In the genomic region with DNA sequence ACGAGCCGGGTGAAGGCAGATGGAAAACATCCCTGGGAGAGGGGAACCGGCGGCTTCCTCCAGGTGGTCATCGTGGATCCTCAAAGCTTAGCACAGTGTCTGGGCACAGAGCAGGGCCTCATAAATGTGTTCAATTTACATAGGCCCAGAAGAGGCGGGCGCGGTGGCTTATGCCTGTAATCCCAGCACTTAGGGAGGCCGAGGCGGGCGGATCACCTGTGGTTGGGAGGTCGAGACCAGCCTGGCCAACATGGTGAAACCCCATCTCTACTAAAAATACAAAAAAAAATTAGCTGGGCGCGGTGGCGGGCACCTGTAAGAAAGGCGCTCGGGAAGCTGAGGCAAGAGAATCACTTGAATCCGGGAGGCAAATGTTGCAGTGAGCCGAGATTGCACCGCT, we compare ENCODE assay signal across 5 cellular contexts.
DNase-seq lines count a peak whose midpoint lies in the region; ATAC-seq, FAIRE-seq and TF ChIP-seq lines count a peak whose summit lies in the region.
"Not testable (repeated sequence)": the region's sequence is repeated elsewhere in the genome, so short reads cannot be mapped to it uniquely, and the experiment has no call there.

No MANE protein-coding gene starts in this region.

- not testable (repeated sequence) for H4K20me1 ChIP-seq in GM23338 (replicated peaks; ENCODE audit: insufficient read depth); neural progenitor cell (ENCODE audit: low read depth)

- H3K27ac ChIP-seq in GM23338 (ENCODE audit: low read depth); endodermal cell (ENCODE audit: low read depth, low read length); kidney (ENCODE audit: low read depth in 2 of 2, low read length in 2 of 2); neural progenitor cell: not testable (repeated sequence)

- TF ChIP-seq CTCF in GM23338 (conservative IDR thresholded peaks at IDR 0.05; ENCODE audit: low read depth in 2 of 2); WTC11 (IDR thresholded peaks at IDR 0.05); endodermal cell (conservative IDR thresholded peaks at IDR 0.05); kidney (IDR thresholded peaks at IDR 0.05; ENCODE audit: borderline replicate concordance, extremely low read depth, insufficient read depth); neural progenitor cell (IDR thresholded peaks at IDR 0.05): not testable (repeated sequence)

- H3K4me3 Mint-ChIP-seq in GM23338, WTC11, endodermal cell: not testable (repeated sequence)
- H3K4me3 Mint-ChIP-seq in neural progenitor cell = peak overlapping the region; percentile 64

- not testable (repeated sequence) for ATAC-seq in GM23338, WTC11

- POLR2A ChIA-PET in WTC11 (lab: Charles Lee) = interaction anchor here (0.5 kb wide), 1 partner anchor 100 kb away, joined by 4 read pairs; no protein-coding TSS in a partner anchor

- not testable (repeated sequence) for H3K36me3 Mint-ChIP-seq in GM23338 (ENCODE audit: low read depth); WTC11; endodermal cell (ENCODE audit: low read depth); neural progenitor cell

- peak overlapping the region; percentile 76 for H2AFZ ChIP-seq in GM23338
- not testable (repeated sequence) for H2AFZ ChIP-seq in neural progenitor cell (replicated peaks)

- WGBS in endodermal cell (ENCODE audit: insufficient coverage in 1 of 2, insufficient read length in 1 of 2), 2 experiments = 98% methylated on average over 5 to 20 of the region's 20 CpGs

- not testable (repeated sequence) for H3K9ac ChIP-seq in endodermal cell (ENCODE audit: extremely low read depth, low read length, poor library complexity, severe bottlenecking); kidney (ENCODE audit: low read length in 2 of 2); neural progenitor cell

- not testable (repeated sequence) for H3K9me3 Mint-ChIP-seq in GM23338, WTC11, endodermal cell, neural progenitor cell

- not testable (repeated sequence) for H3K9me2 ChIP-seq in GM23338 (ENCODE audit: insufficient read depth)

- H3K4me3 ChIP-seq in GM23338; endodermal cell (ENCODE audit: low read length); kidney (ENCODE audit: low read length in 2 of 2); neural progenitor cell: not testable (repeated sequence)

- H3K4me1 Mint-ChIP-seq in GM23338 (peaks cover 15% of the 10 kb centered on the region), WTC11 (peaks cover 37% of the 10 kb centered on the region), endodermal cell (peaks cover 43% of the 10 kb centered on the region)
- not testable (repeated sequence) for H3K4me1 Mint-ChIP-seq in neural progenitor cell

- not testable (repeated sequence) for H3F3A ChIP-seq in GM23338 (replicated peaks; ENCODE audit: low read depth)
- H3F3A ChIP-seq in neural progenitor cell (ENCODE audit: low read depth) = peaks cover 11% of the 10 kb centered on the region

- not testable (repeated sequence) for H3K4me2 ChIP-seq in GM23338, neural progenitor cell

- not testable (repeated sequence) for H3K27me3 ChIP-seq in GM23338 (ENCODE audit: insufficient read depth); endodermal cell (ENCODE audit: control insufficient read depth, insufficient read depth, low read length, poor library complexity, severe bottlenecking); neural progenitor cell

- not testable (repeated sequence) for H3K79me2 ChIP-seq in GM23338 (replicated peaks; ENCODE audit: insufficient read depth); neural progenitor cell (ENCODE audit: low read depth)

- H3K4me1 ChIP-seq in GM23338 (ENCODE audit: insufficient read depth); endodermal cell (ENCODE audit: control insufficient read depth, insufficient read depth, low read length); kidney (ENCODE audit: control insufficient read depth in 1 of 2, insufficient read depth in 1 of 2, low read depth in 1 of 2, low read length in 2 of 2); neural progenitor cell: not testable (repeated sequence)

- H3K9me3 ChIP-seq in endodermal cell (ENCODE audit: control insufficient read depth, low read length); kidney (ENCODE audit: control insufficient read depth in 1 of 2, low read length in 2 of 2); neural progenitor cell (ENCODE audit: low read depth): not testable (repeated sequence)

- not testable (repeated sequence) for H3K27ac Mint-ChIP-seq in GM23338, neural progenitor cell
- H3K27ac Mint-ChIP-seq in WTC11 (0 out of 2 replicates have a peak overlapping the region, but pooled peaks have one; percentile 60), endodermal cell (peak overlapping the region; percentile 89)

- not testable (repeated sequence) for H3K27me3 Mint-ChIP-seq in GM23338 (ENCODE audit: insufficient read depth, low read depth, poor library complexity); endodermal cell (ENCODE audit: insufficient read depth); neural progenitor cell (ENCODE audit: insufficient read depth, low read depth)
- H3K27me3 Mint-ChIP-seq in WTC11 (ENCODE audit: low read depth) = peaks cover 11% of the 10 kb centered on the region

- intact Hi-C loops in kidney (cut with DNase I) = not testable (repeated sequence)

- H3K36me3 ChIP-seq in GM23338 (ENCODE audit: insufficient read depth); endodermal cell (ENCODE audit: control insufficient read depth, insufficient read depth, low read length); kidney (ENCODE audit: control insufficient read depth in 1 of 2, insufficient read depth in 2 of 2, low read length in 2 of 2); neural progenitor cell: not testable (repeated sequence)

- FAIRE-seq in kidney (lab: Jason Lieb, UNC) = not testable (repeated sequence)

- CTCF ChIA-PET in WTC11 (lab: Charles Lee) = not testable (repeated sequence)

- DNase-seq in GM23338 (ENCODE audit: low spot score); WTC11 (ENCODE audit: low spot score); endodermal cell; neural progenitor cell (ENCODE audit: low spot score): not testable (repeated sequence)
- peak; percentile 56 for DNase-seq in kidney
